1 cellular context compared by ENCODE assay signal in genomic region chr5:35194636-35195471, GRCh38.
TF ChIP-seq lines count a peak whose summit lies in the region.

No MANE protein-coding gene starts in this region.

TF ChIP-seq in HepG2, 621 proteins besides CTCF, POLR2A, EP300 and RAD21 (continued from another document and continues in another):
- TF ChIP-seq ZBTB33 (CRISPR knock-in tag; IDR thresholded peaks at IDR 0.05): no peak
- no peak for TF ChIP-seq HNRNPK (IDR thresholded peaks at IDR 0.05; ENCODE audit: low read depth, low read length, poor library complexity, severe bottlenecking)
- no peak for TF ChIP-seq ZNF318 (CRISPR knock-in tag; IDR thresholded peaks at IDR 0.05)
- 0 out of 2 replicates have a peak, but pooled peaks have one; percentile 23 for TF ChIP-seq ZBTB7B (CRISPR knock-in tag; IDR thresholded peaks at IDR 0.05)
- no peak for TF ChIP-seq MXI1 (IDR thresholded peaks at IDR 0.05; ENCODE audit: borderline replicate concordance, low read depth, low read length)
- TF ChIP-seq ZNF574 (CRISPR knock-in tag; IDR thresholded peaks at IDR 0.05): peak; percentile 40; the same call in 1 of the 2 replicates
- TF ChIP-seq ZSCAN22 (CRISPR knock-in tag; IDR thresholded peaks at IDR 0.05): no peak
- TF ChIP-seq ZNF615 (CRISPR knock-in tag; IDR thresholded peaks at IDR 0.05; ENCODE audit: borderline replicate concordance): no peak
- TF ChIP-seq ZNF749 (CRISPR knock-in tag; IDR thresholded peaks at IDR 0.05; ENCODE audit: borderline replicate concordance): no peak
- TF ChIP-seq ZSCAN12 (CRISPR knock-in tag; IDR thresholded peaks at IDR 0.05): no peak
- TF ChIP-seq ZNF678 (CRISPR knock-in tag; IDR thresholded peaks at IDR 0.05): no peak
- TF ChIP-seq ZBTB21 (CRISPR knock-in tag; IDR thresholded peaks at IDR 0.05): no peak
- TF ChIP-seq ZNF724P (CRISPR knock-in tag; IDR thresholded peaks at IDR 0.05; ENCODE audit: borderline replicate concordance): no peak
- TF ChIP-seq ZNF674 (CRISPR knock-in tag; IDR thresholded peaks at IDR 0.05; ENCODE audit: low read depth): no peak
- peak; percentile 73 for TF ChIP-seq TARDBP (CRISPR knock-in tag; IDR thresholded peaks at IDR 0.05)
- TF ChIP-seq ZNF24 (IDR thresholded peaks at IDR 0.05): no peak
- TF ChIP-seq ZNF746 (CRISPR knock-in tag; IDR thresholded peaks at IDR 0.05): no peak
- no peak for TF ChIP-seq GZF1 (CRISPR knock-in tag; IDR thresholded peaks at IDR 0.05)
- TF ChIP-seq ATRX (CRISPR knock-in tag; IDR thresholded peaks at IDR 0.05; ENCODE audit: borderline replicate concordance): no peak
- no peak for TF ChIP-seq TBX3 (IDR thresholded peaks at IDR 0.05; ENCODE audit: borderline replicate concordance)
- no peak for TF ChIP-seq ZNF546 (CRISPR knock-in tag; conservative IDR thresholded peaks at IDR 0.05)
- TF ChIP-seq ZBTB4 (CRISPR knock-in tag; IDR thresholded peaks at IDR 0.05; ENCODE audit: borderline replicate concordance): no peak
- no peak for TF ChIP-seq U2AF1 (optimal IDR thresholded peaks at IDR 0.05; ENCODE audit: low read depth, low read length)
- no peak for TF ChIP-seq ZNF124 (CRISPR knock-in tag; IDR thresholded peaks at IDR 0.05)
- TF ChIP-seq THAP11 (CRISPR knock-in tag; IDR thresholded peaks at IDR 0.05): no peak
- TF ChIP-seq SMARCC2 (IDR thresholded peaks at IDR 0.05): no peak
- TF ChIP-seq JUND (CRISPR knock-in tag; IDR thresholded peaks at IDR 0.05): no peak
- 0 out of 2 replicates have a peak, but pooled peaks have one; percentile 29 for TF ChIP-seq MEF2D (CRISPR knock-in tag; IDR thresholded peaks at IDR 0.05)
- no peak for TF ChIP-seq IRF9 (CRISPR knock-in tag; IDR thresholded peaks at IDR 0.05; ENCODE audit: borderline replicate concordance)
- TF ChIP-seq AHDC1 (CRISPR knock-in tag; IDR thresholded peaks at IDR 0.05; ENCODE audit: borderline replicate concordance): no peak
- no peak for TF ChIP-seq HNF1B (CRISPR knock-in tag; IDR thresholded peaks at IDR 0.05)
- no peak for TF ChIP-seq CBX2 (IDR thresholded peaks at IDR 0.05; ENCODE audit: low read depth, low read length)
- TF ChIP-seq CBX2 (CRISPR knock-in tag; IDR thresholded peaks at IDR 0.05; ENCODE audit: low read depth): no peak
- TF ChIP-seq MAFF (IDR thresholded peaks at IDR 0.05; ENCODE audit: low read depth, low read length): no peak
- TF ChIP-seq ZFP37 (CRISPR knock-in tag; IDR thresholded peaks at IDR 0.05; ENCODE audit: borderline replicate concordance): no peak
